ENCODE assay signal across 8 cellular contexts in the genomic region with DNA sequence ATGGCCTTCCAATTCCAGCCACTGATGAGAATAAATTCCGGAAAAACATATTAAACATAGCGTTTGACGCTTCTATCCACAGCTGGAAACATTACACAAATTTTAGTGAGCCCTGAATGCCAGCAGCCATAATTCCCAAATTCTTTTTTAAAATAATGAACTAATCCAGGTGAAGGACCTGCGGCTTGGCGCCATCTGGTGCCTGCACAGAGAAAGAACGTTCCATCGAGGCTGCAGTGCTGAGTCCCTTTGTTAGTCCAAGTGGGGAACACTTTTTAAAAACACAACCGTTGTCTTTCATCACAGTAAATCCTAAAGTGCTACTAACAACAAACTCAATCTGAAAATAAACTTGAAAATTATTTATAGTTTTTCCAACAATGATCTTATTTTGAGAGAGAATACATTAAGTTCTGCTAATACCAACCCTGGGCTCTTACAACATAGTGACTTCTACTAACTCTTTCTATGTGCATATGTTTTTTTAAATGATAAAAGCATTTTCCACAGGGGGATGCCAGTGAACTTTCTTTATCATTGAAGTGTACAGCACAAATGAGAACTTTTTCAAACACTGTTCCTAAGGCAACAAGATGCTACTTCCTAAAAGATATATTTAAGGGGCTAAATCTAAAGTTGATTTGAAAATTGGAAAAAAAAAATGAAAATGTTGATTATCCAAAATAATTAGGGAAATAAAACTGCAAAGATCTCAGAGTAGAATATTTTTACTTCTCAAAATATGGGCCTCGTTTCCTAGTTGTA.
DNase-seq lines count a peak whose midpoint lies in the region; ATAC-seq and TF ChIP-seq lines count a peak whose summit lies in the region.

No MANE protein-coding gene starts in this region.

- peak; percentile 78 to 92 for TF ChIP-seq CTCF in GM23338 (conservative IDR thresholded peaks at IDR 0.05; ENCODE audit: low read depth in 2 of 2)
- peak; percentile 95 for TF ChIP-seq CTCF in endodermal cell (conservative IDR thresholded peaks at IDR 0.05)
- peak; percentile 71 to 88 (median 80) for TF ChIP-seq CTCF in nephron (IDR thresholded peaks at IDR 0.05; ENCODE audit: unreplicated experiment in 3 of 3)

- H2AFZ ChIP-seq in GM23338, result no peak overlapping the region

- H3K9me3 Mint-ChIP-seq in GM23338 (peaks cover 3% of the 10 kb centered on the region; the same call in 2 of the 3 replicates), endodermal cell (no peaks in the 10 kb centered on the region), nephron (peaks cover 2% of the 10 kb centered on the region)
- H3K9me3 Mint-ChIP-seq in stimulated activated effector memory CD8-positive, alpha-beta T cell treated with anti-CD3 and anti-CD28 coated beads, Interleukin-12 subunit alpha, Interleukin-12 subunit beta, amount 100 ng/mL, for 72 hours, result no peaks in the 10 kb centered on the region

- H3K4me3 Mint-ChIP-seq in GM23338, result no peak overlapping the region
- no peak overlapping the region for H3K4me3 Mint-ChIP-seq in endodermal cell
- no peak overlapping the region for H3K4me3 Mint-ChIP-seq in nephron
- H3K4me3 Mint-ChIP-seq in stimulated activated effector memory CD8-positive, alpha-beta T cell treated with anti-CD3 and anti-CD28 coated beads, Interleukin-12 subunit alpha, Interleukin-12 subunit beta, amount 100 ng/mL, for 72 hours, result no peak overlapping the region

- no peaks in the 10 kb centered on the region for H3F3A ChIP-seq in GM23338 (replicated peaks; ENCODE audit: low read depth)

- no peak overlapping the region for H3K27ac Mint-ChIP-seq in GM23338
- no peak overlapping the region for H3K27ac Mint-ChIP-seq in endodermal cell
- H3K27ac Mint-ChIP-seq in nephron, result no peak overlapping the region
- H3K27ac Mint-ChIP-seq in stimulated activated effector memory CD8-positive, alpha-beta T cell treated with anti-CD3 and anti-CD28 coated beads, Interleukin-12 subunit alpha, Interleukin-12 subunit beta, amount 100 ng/mL, for 72 hours, result no peak overlapping the region

- no peaks in the 10 kb centered on the region for H3K4me1 ChIP-seq in GM23338 (ENCODE audit: insufficient read depth)
- H3K4me1 ChIP-seq in NT2/D1 (ENCODE audit: insufficient read depth, insufficient read length), result no peaks in the 10 kb centered on the region
- no peaks in the 10 kb centered on the region for H3K4me1 ChIP-seq in endodermal cell (ENCODE audit: control insufficient read depth, insufficient read depth, low read length)

- H3K4me2 ChIP-seq in GM23338, result no peak overlapping the region

- H3K36me3 Mint-ChIP-seq in GM23338 (ENCODE audit: low read depth), result no peaks in the 10 kb centered on the region
- no peaks in the 10 kb centered on the region for H3K36me3 Mint-ChIP-seq in endodermal cell (ENCODE audit: low read depth)
- H3K36me3 Mint-ChIP-seq in nephron (ENCODE audit: low read depth), result peaks cover 5% of the 10 kb centered on the region
- peaks cover 5% of the 10 kb centered on the region for H3K36me3 Mint-ChIP-seq in stimulated activated effector memory CD8-positive, alpha-beta T cell treated with anti-CD3 and anti-CD28 coated beads, Interleukin-12 subunit alpha, Interleukin-12 subunit beta, amount 100 ng/mL, for 72 hours

- no peaks in the 10 kb centered on the region for H4K20me1 ChIP-seq in GM23338 (replicated peaks; ENCODE audit: insufficient read depth)

- H3K9me2 ChIP-seq in GM23338 (ENCODE audit: insufficient read depth), result no peaks in the 10 kb centered on the region

- H3K4me1 Mint-ChIP-seq in GM23338 (peaks cover 28% of the 10 kb centered on the region), endodermal cell (no peaks in the 10 kb centered on the region), nephron (no peaks in the 10 kb centered on the region)
- H3K4me1 Mint-ChIP-seq in stimulated activated effector memory CD8-positive, alpha-beta T cell treated with anti-CD3 and anti-CD28 coated beads, Interleukin-12 subunit alpha, Interleukin-12 subunit beta, amount 100 ng/mL, for 72 hours, result peaks cover 5% of the 10 kb centered on the region

- H3K27me3 Mint-ChIP-seq in GM23338 (ENCODE audit: insufficient read depth, low read depth, poor library complexity) (peaks cover 4% of the 10 kb centered on the region), endodermal cell (ENCODE audit: insufficient read depth) (peaks cover 5% of the 10 kb centered on the region), nephron (ENCODE audit: low read depth) (peaks cover 25% of the 10 kb centered on the region)

- no peaks in the 10 kb centered on the region for H3K36me3 ChIP-seq in GM23338 (ENCODE audit: insufficient read depth)
- H3K36me3 ChIP-seq in NT2/D1 (ENCODE audit: insufficient read depth, insufficient read length, low read length), result no peaks in the 10 kb centered on the region
- no peaks in the 10 kb centered on the region for H3K36me3 ChIP-seq in endodermal cell (ENCODE audit: control insufficient read depth, insufficient read depth, low read length)

- H3K27ac ChIP-seq in GM23338 (ENCODE audit: low read depth), result no peak overlapping the region
- no peak overlapping the region for H3K27ac ChIP-seq in endodermal cell (ENCODE audit: low read depth, low read length)

- no peaks in the 10 kb centered on the region for H3K9me3 ChIP-seq in NT2/D1 (ENCODE audit: insufficient read depth, low read length)
- no peaks in the 10 kb centered on the region for H3K9me3 ChIP-seq in endodermal cell (ENCODE audit: control insufficient read depth, low read length)

- H3K27me3 ChIP-seq in GM23338 (ENCODE audit: insufficient read depth), result no peaks in the 10 kb centered on the region
- H3K27me3 ChIP-seq in NT2/D1 (ENCODE audit: insufficient read depth, insufficient read length), result no peaks in the 10 kb centered on the region
- H3K27me3 ChIP-seq in endodermal cell (ENCODE audit: control insufficient read depth, insufficient read depth, low read length, poor library complexity, severe bottlenecking), result no peaks in the 10 kb centered on the region

- H3K9ac ChIP-seq in NT2/D1 (ENCODE audit: insufficient read length, low read depth) (no peak overlapping the region), endodermal cell (ENCODE audit: extremely low read depth, low read length, poor library complexity, severe bottlenecking) (no peak overlapping the region)

- H3K79me2 ChIP-seq in GM23338 (replicated peaks; ENCODE audit: insufficient read depth), result no peaks in the 10 kb centered on the region

- DNase-seq in COR-L47 (lab: John Stamatoyannopoulos, UW) (peak; percentile 42), GM23338 (ENCODE audit: low spot score) (peak; percentile 72), NT2/D1 (ENCODE audit: low read depth, low spot score) (peak; percentile 20), endodermal cell (peak; percentile 76), HK-2 (ENCODE audit: unreplicated experiment) (no peak), middle frontal gyrus (ENCODE audit: extremely low spot score, low spot score) (no peak)
- DNase-seq in stimulated activated effector memory CD8-positive, alpha-beta T cell treated with anti-CD3 and anti-CD28 coated beads, Interleukin-12 subunit alpha, Interleukin-12 subunit beta, amount 100 ng/mL, for 72 hours (ENCODE audit: low spot score in 2 of 2), result no peak

- 19 to 27% methylated on average over 7 to 9 of the region's 9 CpGs for WGBS in endodermal cell (ENCODE audit: insufficient coverage in 1 of 2, insufficient read length in 1 of 2), 2 experiments

- ATAC-seq in GM23338, result peak; percentile 76
- no peak for ATAC-seq in stimulated activated effector memory CD8-positive, alpha-beta T cell treated with anti-CD3 and anti-CD28 coated beads, Interleukin-12 subunit alpha, Interleukin-12 subunit beta, amount 100 ng/mL, for 72 hours

- H3K4me3 ChIP-seq in GM23338 (no peak overlapping the region), NT2/D1 (ENCODE audit: insufficient read length, low read depth) (no peak overlapping the region), endodermal cell (ENCODE audit: low read length) (no peak overlapping the region)

Comparison
In these comparisons a context has a peak if more than half of its experiments do, and no peak if none do; other contexts are left out.
1. DNase-seq: peak in COR-L47 (single experiment), GM23338 (single experiment), NT2/D1 (single experiment) and endodermal cell (single experiment); none in stimulated activated effector memory CD8-positive, alpha-beta T cell treated with anti-CD3 and anti-CD28 coated beads, Interleukin-12 subunit alpha, Interleukin-12 subunit beta, amount 100 ng/mL, for 72 hours (0 of 2), HK-2 (single experiment) and middle frontal gyrus (single experiment).
2. Peak in every context shown above with its lines, with median percentiles within 50 percentile points of each other: CTCF ChIP-seq.